ENCODE assay signal across 9 cellular contexts in the genomic region with DNA sequence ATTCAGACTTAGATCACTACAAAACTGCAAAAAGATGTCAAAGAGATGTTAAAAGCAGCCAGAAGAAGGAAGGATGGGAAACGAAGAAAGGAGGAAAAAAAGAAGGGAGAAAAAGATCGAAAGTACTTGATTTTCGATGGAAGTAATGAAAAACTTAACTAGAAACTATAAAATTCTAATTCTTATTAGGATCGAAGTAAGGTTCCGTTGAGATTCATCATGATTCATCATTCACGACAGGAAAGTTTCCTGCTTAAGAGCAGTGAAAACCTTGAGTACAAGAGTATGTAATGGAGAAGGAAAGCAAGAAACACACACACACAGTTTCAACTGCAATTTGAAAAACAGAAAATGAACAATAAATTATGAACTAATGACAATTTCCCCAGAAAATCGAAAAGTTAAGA. TPM values are rescaled to one million over a fixed set of nuclear protein-coding genes. Genes with fewer than 3 reads are reported as not detected.
DNase-seq lines count a peak whose midpoint lies in the region; ATAC-seq lines count a peak whose summit lies in the region.
"Had no signal": no experiment of that assay in that cellular context is flagged by ENCODE, and none has a peak within 500 bp of the region (broad histone marks: within the 10 kb centered on the region; RNA-seq: fewer than 3 reads in every experiment).

No MANE protein-coding gene starts in this region.

- peak overlapping the region; percentile 83 for H3K9ac ChIP-seq in SK-N-MC (ENCODE audit: insufficient read length)

- no peaks in the 10 kb centered on the region for H3K9me3 ChIP-seq in SK-N-MC (ENCODE audit: low read depth, low read length)

- peak overlapping the region; percentile 96 for H3K4me3 Mint-ChIP-seq in activated CD4-positive, alpha-beta T cell treated with anti-CD3 and anti-CD28 coated beads, Interleukin-2, amount 10 ng/mL, durations not matched to agents 24 days and 14 days
- H3K4me3 Mint-ChIP-seq in stimulated activated naive B cell treated with anti-CD40 and anti-IgM and Interleukin-4, amounts not matched to agents 10 μg/mL and 1 μg/mL and 100 μg/mL, for 72 hours, result peak overlapping the region; percentile 89 to 96

- no peak overlapping the region; the same call in 1 of the 2 replicates for H3K27ac ChIP-seq in SK-N-MC
- H3K27ac ChIP-seq: C4-2B had no signal

- peak overlapping the region; percentile 99 for H3K27ac Mint-ChIP-seq in activated CD4-positive, alpha-beta T cell treated with anti-CD3 and anti-CD28 coated beads, Interleukin-2, amount 10 ng/mL, durations not matched to agents 24 days and 14 days
- peak overlapping the region; percentile 68 for H3K27ac Mint-ChIP-seq in stimulated activated naive B cell treated with anti-CD40 and anti-IgM and Interleukin-4, amounts not matched to agents 10 μg/mL and 1 μg/mL and 100 μg/mL, for 72 hours

- peaks cover 20% of the 10 kb centered on the region for H3K36me3 ChIP-seq in SK-N-MC (ENCODE audit: insufficient read depth, low read length)

- H3K27me3 Mint-ChIP-seq in activated CD4-positive, alpha-beta T cell treated with anti-CD3 and anti-CD28 coated beads, Interleukin-2, amount 10 ng/mL, durations not matched to agents 24 days and 14 days, result peaks cover 22% of the 10 kb centered on the region
- no peaks in the 10 kb centered on the region for H3K27me3 Mint-ChIP-seq in stimulated activated naive B cell treated with anti-CD40 and anti-IgM and Interleukin-4, amounts not matched to agents 10 μg/mL and 1 μg/mL and 100 μg/mL, for 72 hours

- intact Hi-C loops in activated CD4-positive, alpha-beta T cell treated with anti-CD3 and anti-CD28 coated beads, Interleukin-2, amount 10 ng/mL, durations not matched to agents 24 days and 14 days (cut with micrococcal nuclease), result no loop called here

- DNase-seq in activated CD4-positive, alpha-beta T cell treated with anti-CD3 and anti-CD28 coated beads, Interleukin-2, amount 10 ng/mL, durations not matched to agents 24 days and 14 days, result no peak
- DNase-seq in activated CD4-positive, alpha-beta T cell treated with anti-CD3 and anti-CD28 coated beads for 4 hours, result no peak
- DNase-seq in SK-N-MC (ENCODE audit: low read depth, low spot score), result no peak
- peak; percentile 4 for DNase-seq in glomerular visceral epithelial cell (ENCODE audit: extremely low spot score)
- no peak for DNase-seq in stimulated activated naive B cell treated with anti-CD40 and anti-IgM and Interleukin-4, amounts not matched to agents 10 μg/mL and 1 μg/mL and 100 μg/mL, for 72 hours
- no peak for DNase-seq in NCI-H187 treated with DMSO at 0.1 percent for 48 hours (lab: John Stamatoyannopoulos, UW)

- H3K4me1 Mint-ChIP-seq in activated CD4-positive, alpha-beta T cell treated with anti-CD3 and anti-CD28 coated beads, Interleukin-2, amount 10 ng/mL, durations not matched to agents 24 days and 14 days, result peaks cover 19% of the 10 kb centered on the region
- H3K4me1 Mint-ChIP-seq in stimulated activated naive B cell treated with anti-CD40 and anti-IgM and Interleukin-4, amounts not matched to agents 10 μg/mL and 1 μg/mL and 100 μg/mL, for 72 hours, result peaks cover 6 to 19% of the 10 kb centered on the region in 2 donors

- H3K9me3 Mint-ChIP-seq in activated CD4-positive, alpha-beta T cell treated with anti-CD3 and anti-CD28 coated beads, Interleukin-2, amount 10 ng/mL, durations not matched to agents 24 days and 14 days, result no peaks in the 10 kb centered on the region
- no peaks in the 10 kb centered on the region for H3K9me3 Mint-ChIP-seq in stimulated activated naive B cell treated with anti-CD40 and anti-IgM and Interleukin-4, amounts not matched to agents 10 μg/mL and 1 μg/mL and 100 μg/mL, for 72 hours

- no peak for ATAC-seq in stimulated activated naive B cell treated with anti-CD40 and anti-IgM and Interleukin-4, amounts not matched to agents 10 μg/mL and 1 μg/mL and 100 μg/mL, for 72 hours (replicated peaks)
- ATAC-seq in HG03354 (IDR thresholded peaks at IDR 0.05; ENCODE audit: poor library complexity, severe bottlenecking, unreplicated experiment), result no peak
- ATAC-seq in HG03139 (IDR thresholded peaks at IDR 0.05; ENCODE audit: unreplicated experiment), result no peak

- peaks cover 14% of the 10 kb centered on the region for H3K36me3 Mint-ChIP-seq in activated CD4-positive, alpha-beta T cell treated with anti-CD3 and anti-CD28 coated beads, Interleukin-2, amount 10 ng/mL, durations not matched to agents 24 days and 14 days (ENCODE audit: low read depth)
- peaks cover 0 to 3% of the 10 kb centered on the region in 2 donors for H3K36me3 Mint-ChIP-seq in stimulated activated naive B cell treated with anti-CD40 and anti-IgM and Interleukin-4, amounts not matched to agents 10 μg/mL and 1 μg/mL and 100 μg/mL, for 72 hours

- H3K4me3 ChIP-seq in SK-N-MC, result peak overlapping the region; percentile 98

RNA-seq across cellular contexts. Expression of gene ING3, which starts 1.2 kb away (rescaled TPM):
- total RNA-seq in activated CD4-positive, alpha-beta T cell treated with anti-CD3 and anti-CD28 coated beads, Interleukin-2, amount 10 ng/mL, durations not matched to agents 24 days and 14 days, result 23.5 and 24.3 TPM in 2 replicates

RNA-seq across cellular contexts. Expression of gene CPED1, which starts 39.1 kb away (rescaled TPM):
- total RNA-seq in activated CD4-positive, alpha-beta T cell treated with anti-CD3 and anti-CD28 coated beads, Interleukin-2, amount 10 ng/mL, durations not matched to agents 24 days and 14 days, result not detected in 2 replicates
